Comparison of ENCODE assay signal across 9 cellular contexts in the genomic region with DNA sequence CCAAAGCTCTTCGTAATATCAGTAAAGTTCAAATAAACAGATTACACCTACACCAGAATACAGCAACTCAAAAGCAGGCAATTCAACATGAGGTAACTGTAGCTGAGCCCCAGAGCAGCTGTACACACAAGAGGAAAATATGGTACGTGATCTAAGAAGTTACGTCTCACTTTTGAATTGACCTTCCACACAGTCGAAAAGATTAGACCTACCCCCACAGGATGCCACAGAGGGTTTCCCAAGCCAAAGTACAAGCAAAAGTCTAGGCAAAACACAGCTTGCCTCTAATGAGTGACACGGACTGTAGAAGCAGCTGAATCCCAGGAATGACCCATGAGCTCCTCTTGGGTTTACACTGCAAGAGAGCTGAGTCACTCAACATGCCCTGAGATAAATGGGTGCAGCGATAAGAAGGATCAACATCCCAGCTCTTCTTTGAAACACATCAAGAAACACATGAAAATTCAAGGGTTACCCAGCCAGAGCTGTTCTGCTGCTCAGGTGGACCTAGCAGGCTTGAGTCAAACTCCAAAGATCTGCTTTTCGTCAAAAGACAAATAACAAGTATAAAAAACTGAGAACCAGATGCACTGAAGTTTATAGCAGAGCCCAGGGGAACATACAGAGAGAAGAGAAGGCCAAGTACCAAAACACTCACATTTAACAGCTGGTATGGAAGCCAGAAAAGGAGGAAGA. TPM values are rescaled to one million over a fixed set of nuclear protein-coding genes. Genes with fewer than 3 reads are reported as not detected.
DNase-seq lines count a peak whose midpoint lies in the region; ATAC-seq, FAIRE-seq and TF ChIP-seq lines count a peak whose summit lies in the region.
"Had no signal": no experiment of that assay in that cellular context is flagged by ENCODE, and none has a peak within 500 bp of the region (broad histone marks: within the 10 kb centered on the region; RNA-seq: fewer than 3 reads in every experiment).

No MANE protein-coding gene starts in this region.

- H2BK5ac ChIP-seq in mesenchymal stem cell (ENCODE audit: low read depth, low read length, poor library complexity, severe bottlenecking): no peak overlapping the region

- POLR2A ChIA-PET in SK-N-SH (lab: Yijun Ruan, JAX): interaction anchor here (0.6 to 1.7 kb wide), 3 partner anchors 9 to 164 kb away, joined by 3 to 5 read pairs (median 3); a partner anchor contains a TSS

- no peak for TF ChIP-seq CTCF in SK-N-SH (IDR thresholded peaks at IDR 0.05)
- TF ChIP-seq CTCF in bronchial epithelial cell (IDR thresholded peaks at IDR 0.05; ENCODE audit: insufficient read depth, low read length, severe bottlenecking): no peak
- TF ChIP-seq CTCF in upper lobe of left lung (IDR thresholded peaks at IDR 0.05): no peak

- H3K4me2 ChIP-seq in SK-N-SH (peak overlapping the region; percentile 55), mesenchymal stem cell (ENCODE audit: low read length, poor library complexity, severe bottlenecking) (no peak overlapping the region)

- H2AFZ ChIP-seq in SK-N-SH (ENCODE audit: low read depth): no peak overlapping the region
- H2AFZ ChIP-seq in mesenchymal stem cell (ENCODE audit: low read depth, low read length): no peak overlapping the region

- no peak overlapping the region for H3K14ac ChIP-seq in mesenchymal stem cell (ENCODE audit: low read length in 2 of 2)

- TF ChIP-seq EP300 in SK-N-SH (IDR thresholded peaks at IDR 0.05; ENCODE audit: borderline replicate concordance in 1 of 2, low read depth in 1 of 2, low read length in 1 of 2) (no peak), upper lobe of left lung (IDR thresholded peaks at IDR 0.05) (no peak)

- peaks cover 96% of the 10 kb centered on the region for H3K79me2 ChIP-seq in SK-N-SH (ENCODE audit: insufficient read depth)

- H2BK12ac ChIP-seq in mesenchymal stem cell (ENCODE audit: low read length in 2 of 2): peak overlapping the region in 1 of 2 experiments; percentile 52

- no peaks in the 10 kb centered on the region for H3K27me3 ChIP-seq in SK-N-SH (ENCODE audit: insufficient read depth)
- no peaks in the 10 kb centered on the region for H3K27me3 ChIP-seq in bronchial epithelial cell (ENCODE audit: control insufficient read depth, insufficient read depth, low read length)
- no peaks in the 10 kb centered on the region for H3K27me3 ChIP-seq in mesenchymal stem cell (ENCODE audit: control insufficient read depth in 1 of 2, insufficient read depth in 1 of 2, low read length in 2 of 2)
- no peaks in the 10 kb centered on the region for H3K27me3 ChIP-seq in upper lobe of left lung

- TF ChIP-seq RAD21 in SK-N-SH (IDR thresholded peaks at IDR 0.05; ENCODE audit: low read length): no peak

- no peak overlapping the region for H2BK15ac ChIP-seq in mesenchymal stem cell (ENCODE audit: low read depth, poor library complexity, severe bottlenecking)

- peak overlapping the region; percentile 10 for H4K8ac ChIP-seq in mesenchymal stem cell (ENCODE audit: low read length)

- no peaks in the 10 kb centered on the region for H4K20me1 ChIP-seq in SK-N-SH (ENCODE audit: insufficient read depth)

- peak overlapping the region; percentile 52 to 88 for H3K18ac ChIP-seq in mesenchymal stem cell (ENCODE audit: low read depth in 1 of 2, low read length in 2 of 2)

- peak overlapping the region in 1 of 2 experiments; percentile 2; a peak in 2 of 4 replicates for H3K4me3 ChIP-seq in SK-N-SH (ENCODE audit: low read depth in 2 of 2, low read length in 1 of 2)
- H3K4me3 ChIP-seq in bronchial epithelial cell (ENCODE audit: low read depth, low read length): no peak overlapping the region
- peak overlapping the region in 1 of 2 experiments; percentile 61 for H3K4me3 ChIP-seq in mesenchymal stem cell (ENCODE audit: insufficient read depth in 1 of 2, low read depth in 1 of 2, low read length in 2 of 2)
- H3K4me3 ChIP-seq in upper lobe of left lung: no peak overlapping the region

- H3K4me1 ChIP-seq in SK-N-SH (ENCODE audit: control insufficient read depth in 1 of 2, insufficient read depth in 2 of 2, low read depth in 1 of 2, low read length in 1 of 2): peaks cover 41 to 67% of the 10 kb centered on the region in 2 experiments
- peaks cover 21% of the 10 kb centered on the region for H3K4me1 ChIP-seq in mesenchymal stem cell (ENCODE audit: control insufficient read depth, insufficient read depth, low read depth, low read length)
- H3K4me1 ChIP-seq in upper lobe of left lung: peaks cover 38 to 60% (median 52%) of the 10 kb centered on the region in 4 donors

- FAIRE-seq in bronchial epithelial cell (lab: Jason Lieb, UNC): no peak

- H4K91ac ChIP-seq in mesenchymal stem cell (ENCODE audit: low read length): peak overlapping the region; percentile 54

- peak overlapping the region in 1 of 2 experiments; percentile 56 for H3K23ac ChIP-seq in mesenchymal stem cell (ENCODE audit: low read length in 2 of 2)

- H2AK5ac ChIP-seq in mesenchymal stem cell (ENCODE audit: low read length, severe bottlenecking): peak overlapping the region; percentile 59

- H3K27ac ChIP-seq in SK-N-SH (ENCODE audit: low read depth in 2 of 2, low read length in 1 of 2) (peak overlapping the region; percentile 89 to 93), mesenchymal stem cell (ENCODE audit: low read length, poor library complexity, severe bottlenecking) (peak overlapping the region; percentile 43), upper lobe of left lung (peak overlapping the region; percentile 38 to 67 (median 50))

- no peaks in the 10 kb centered on the region for H3K9me2 ChIP-seq in SK-N-SH

- TF ChIP-seq POLR2A in upper lobe of left lung (IDR thresholded peaks at IDR 0.05): no peak

- ATAC-seq in SK-N-SH treated with all-trans-retinoic acid at 6 μM for 48 hours (no peak; the same call in 2 of the 3 replicates), upper lobe of left lung (ENCODE audit: low FRiP score in 2 of 2) (peak in 1 of 2 donors; percentile 64)

- peak overlapping the region; percentile 40 for H2BK120ac ChIP-seq in mesenchymal stem cell (ENCODE audit: low read depth, low read length)

- no peak for DNase-seq in SK-N-SH
- peak; percentile 75 for DNase-seq in bronchial epithelial cell (ENCODE audit: low read depth)
- DNase-seq in mesenchymal stem cell: peak; percentile 97
- no peak for DNase-seq in upper lobe of left lung
- no peak for DNase-seq in CD1c-positive myeloid dendritic cell (ENCODE audit: extremely low spot score)
- DNase-seq in GF-D8 (lab: John Stamatoyannopoulos, UW): no peak
- DNase-seq in NCI-H187 treated with DMSO at 0.1 percent for 48 hours (lab: John Stamatoyannopoulos, UW): no peak
- DNase-seq: stimulated activated CD4-positive, alpha-beta T cell treated with anti-CD3 and anti-CD28 coated beads, Interleukin-4, amount 100 ng/mL, for 1 hour had no signal

- CTCF ChIA-PET in SK-N-SH (lab: Yijun Ruan, JAX): interaction anchor here (0.8 to 22.5 kb wide), 5 partner anchors 11 to 746 kb away, joined by 3 to 642 read pairs (median 8); a partner anchor contains a TSS

- no peaks in the 10 kb centered on the region for H3K9me3 ChIP-seq in SK-N-SH
- no peaks in the 10 kb centered on the region for H3K9me3 ChIP-seq in mesenchymal stem cell (ENCODE audit: control insufficient read depth, low read length)
- H3K9me3 ChIP-seq in upper lobe of left lung: no peaks in the 10 kb centered on the region

- H3K36me3 ChIP-seq in SK-N-SH (replicated peaks in 1 of 2; ENCODE audit: control insufficient read depth in 1 of 2, insufficient read depth in 2 of 2, low read length in 1 of 2) (no peaks in the 10 kb centered on the region), bronchial epithelial cell (ENCODE audit: control insufficient read depth, insufficient read depth, low read length) (no peaks in the 10 kb centered on the region), mesenchymal stem cell (ENCODE audit: control insufficient read depth in 1 of 2, insufficient read depth in 2 of 2, low read depth in 1 of 2, low read length in 2 of 2) (peaks cover 0 to 3% of the 10 kb centered on the region in 2 experiments), upper lobe of left lung (no peaks in the 10 kb centered on the region)

- H3K4ac ChIP-seq in mesenchymal stem cell (ENCODE audit: low read depth in 1 of 2, low read length in 2 of 2): peak overlapping the region in 1 of 2 experiments; percentile 90

- WGBS in SK-N-SH (ENCODE audit: low lambda C conversion rate): 88% methylated on average over 7 of the region's 7 CpGs
- 5% methylated on average over 6 of the region's 7 CpGs for WGBS in mesenchymal stem cell
- WGBS in upper lobe of left lung, 2 donors: 88 to 92% methylated on average over 7 of the region's 7 CpGs

- H3F3A ChIP-seq in SK-N-SH (replicated peaks; ENCODE audit: insufficient read depth): peaks cover 52% of the 10 kb centered on the region

- no peaks in the 10 kb centered on the region for H3K79me1 ChIP-seq in mesenchymal stem cell (replicated peaks; ENCODE audit: low read length, poor library complexity, severe bottlenecking)

- peak overlapping the region; percentile 7 for H3K9ac ChIP-seq in SK-N-SH
- peak overlapping the region; percentile 86 for H3K9ac ChIP-seq in mesenchymal stem cell (ENCODE audit: low read length)

TF ChIP-seq in SK-N-SH, 30 proteins besides CTCF, POLR2A, EP300 and RAD21 (continues in another document):
- TF ChIP-seq POLR2AphosphoS5 (IDR thresholded peaks at IDR 0.05; ENCODE audit: low read depth, low read length): no peak

TF ChIP-seq in SK-N-SH treated with all-trans-retinoic acid at 6 μM for 48 hours, 23 proteins besides CTCF, POLR2A, EP300 and RAD21 (continues in another document):
- no peak; the same call in 1 of the 2 replicates for TF ChIP-seq ZFP3 (CRISPR knock-in tag; IDR thresholded peaks at IDR 0.05)
- TF ChIP-seq ZC3H10 (CRISPR knock-in tag; IDR thresholded peaks at IDR 0.05): no peak

RNA-seq across cellular contexts. Expression of a gene that starts 9.7 kb away (rescaled TPM):
- polyA plus RNA-seq in SK-N-SH (2012; rRNA removed): 22.9 and 23.5 TPM in 2 replicates
- 22.5 and 24.7 TPM in 2 replicates for polyA plus RNA-seq in SK-N-SH (2012; cell fraction: cytosol; rRNA removed)
- polyA plus RNA-seq in SK-N-SH (2012; cell fraction: nucleus; rRNA removed): 14.7 and 18.0 TPM in 2 replicates
- total RNA-seq in bronchial epithelial cell (8.4 and 22.1 TPM in 2 replicates), upper lobe of left lung (10 to 100 TPM; 26.9 to 73.5 (median 34.2) TPM)
- 52.7 TPM for polyA plus RNA-seq in mesenchymal stem cell (2013, experiment 1 of 2)
- polyA plus RNA-seq in mesenchymal stem cell (2013, experiment 2 of 2): 51.1 TPM

Comparison
In these comparisons a context has a peak if more than half of its experiments do, and no peak if none do; other contexts are left out.
1. DNase-seq: peak in bronchial epithelial cell (single experiment) and mesenchymal stem cell (single experiment); none in SK-N-SH (single experiment), upper lobe of left lung (0 of 2), CD1c-positive myeloid dendritic cell (single experiment), GF-D8 (single experiment) and NCI-H187 treated with DMSO at 0.1 percent for 48 hours (single experiment).
2. Peak in every context shown above with its lines, with median percentiles within 50 percentile points of each other: H3K27ac ChIP-seq.